Comparison of ENCODE assay signal across 29 cellular contexts in genomic region chr17:66776999-66777688, GRCh38. TPM values are rescaled to one million over a fixed set of nuclear protein-coding genes. Genes with fewer than 3 reads are reported as not detected.
DNase-seq lines count a peak whose midpoint lies in the region; ATAC-seq, FAIRE-seq and TF ChIP-seq lines count a peak whose summit lies in the region.
"Had no signal": no experiment of that assay in that cellular context is flagged by ENCODE, and none has a peak within 500 bp of the region (broad histone marks: within the 10 kb centered on the region; RNA-seq: fewer than 3 reads in every experiment).

No MANE protein-coding gene starts in this region.

- no peak for FAIRE-seq in HepG2 (lab: Jason Lieb, UNC)
- FAIRE-seq: bronchial epithelial cell, endothelial cell of umbilical vein, H54 had no signal

- peaks cover 4% of the 10 kb centered on the region for H3K36me3 Mint-ChIP-seq in brain
- H3K36me3 Mint-ChIP-seq in CD14-positive monocyte: peaks cover 39 to 57% of the 10 kb centered on the region in 2 donors
- H3K36me3 Mint-ChIP-seq: stimulated activated naive B cell treated with anti-CD40 and anti-IgM and Interleukin-4, amounts not matched to agents 10 μg/mL and 1 μg/mL and 100 μg/mL, for 72 hours had no signal

- CTCF ChIA-PET in HepG2 (lab: Yijun Ruan, JAX; ENCODE audit: low intra/inter-chr PET ratio, low total read pairs): no interaction called here

- BruUV-seq in HepG2 (replicated peaks; lab: Mats Ljungman, UMichigan): no TSS peak

- ATAC-seq in HepG2 (peak; percentile 69), right lobe of liver (no peak), upper lobe of left lung (ENCODE audit: low FRiP score in 2 of 2) (no peak)
- ATAC-seq: activated CD8-positive, alpha-beta T cell treated with anti-CD3 and anti-CD28 coated beads for 36 hours; stimulated activated naive B cell treated with anti-CD40 and anti-IgM and Interleukin-4, amounts not matched to agents 10 μg/mL and 1 μg/mL and 100 μg/mL, for 72 hours had no signal

- peak overlapping the region in 4 of 5 experiments; percentile 19 to 66 (median 42) for H3K4me3 Mint-ChIP-seq in brain
- H3K4me3 Mint-ChIP-seq in CD14-positive monocyte: no peak overlapping the region
- H3K4me3 Mint-ChIP-seq: activated CD8-positive, alpha-beta T cell treated with anti-CD3 and anti-CD28 coated beads for 36 hours; dendritic cell treated with granulocyte-macrophage colony-stimulating factor and Interleukin-4, amounts not matched to agents 40 ng/mL and 50 ng/mL, for 4 days; stimulated activated naive B cell treated with anti-CD40 and anti-IgM and Interleukin-4, amounts not matched to agents 10 μg/mL and 1 μg/mL and 100 μg/mL, for 72 hours had no signal

- H3K27ac ChIP-seq in HepG2 (ENCODE audit: extremely low read length, insufficient read depth, low read length) (peak overlapping the region; percentile 0), right lobe of liver (no peak overlapping the region), upper lobe of left lung (peak overlapping the region in 3 of 4 donors; percentile 42 to 71 (median 49))
- H3K27ac ChIP-seq: 22Rv1, adrenal gland, left ventricle myocardium inferior, neutrophil, skin epidermis, tibial artery had no signal

- no peak for TF ChIP-seq RAD21 in HepG2 (CRISPR knock-in tag; IDR thresholded peaks at IDR 0.05)

- WGBS in HepG2 (ENCODE audit: low lambda C conversion rate): 56% methylated on average over 9 of the region's 9 CpGs
- 77% methylated on average over 4 of the region's 9 CpGs for WGBS in right lobe of liver (ENCODE audit: insufficient coverage, low coverage, low lambda C conversion rate, missing lambda C conversion rate)
- WGBS in upper lobe of left lung, 2 donors: 62% methylated on average over 9 of the region's 9 CpGs

- H3K27me3 Mint-ChIP-seq in brain (no peaks in the 10 kb centered on the region), CD14-positive monocyte (ENCODE audit: low read depth in 3 of 3) (peaks cover 0 to 5% (median 3%) of the 10 kb centered on the region in 3 donors)
- H3K27me3 Mint-ChIP-seq: activated CD8-positive, alpha-beta T cell treated with anti-CD3 and anti-CD28 coated beads for 36 hours; dendritic cell treated with granulocyte-macrophage colony-stimulating factor and Interleukin-4, amounts not matched to agents 40 ng/mL and 50 ng/mL, for 4 days had no signal

- H3K36me3 ChIP-seq in HepG2 (replicated peaks in 1 of 2; ENCODE audit: control insufficient read depth in 1 of 2, insufficient read depth in 2 of 2, low read length in 2 of 2) (peaks cover 5 to 33% of the 10 kb centered on the region in 2 experiments), right lobe of liver (peaks cover 0 to 14% (median 0%) of the 10 kb centered on the region in 4 donors), upper lobe of left lung (no peaks in the 10 kb centered on the region)
- H3K36me3 ChIP-seq: neutrophil had no signal

- peak overlapping the region; percentile 33; the same call in 1 of the 2 replicates for H3K4me2 ChIP-seq in HepG2 (ENCODE audit: low read depth, low read length)

- no peaks in the 10 kb centered on the region for H4K20me1 ChIP-seq in HepG2 (ENCODE audit: insufficient read depth, low read length)

- no peaks in the 10 kb centered on the region; a peak in 1 of 5 replicates for H3K27me3 ChIP-seq in HepG2 (ENCODE audit: control insufficient read depth in 1 of 2, insufficient read depth in 2 of 2, low read length in 2 of 2)
- no peaks in the 10 kb centered on the region for H3K27me3 ChIP-seq in right lobe of liver
- no peaks in the 10 kb centered on the region for H3K27me3 ChIP-seq in upper lobe of left lung
- H3K27me3 ChIP-seq: adrenal gland, neutrophil, tibial artery had no signal

- H3K4me3 ChIP-seq in HepG2 (replicated peaks in 1 of 3; ENCODE audit: insufficient read depth in 1 of 3, low read depth in 2 of 3, low read length in 3 of 3) (no peak overlapping the region), right lobe of liver (no peak overlapping the region), upper lobe of left lung (no peak overlapping the region)
- H3K4me3 ChIP-seq: adrenal gland, left ventricle myocardium inferior, skin epidermis, tibial artery had no signal

- DNase-seq in HepG2 (ENCODE audit: low spot score) (peak; percentile 71), right lobe of liver (no peak), left kidney (ENCODE audit: low read depth, low spot score) (peak; percentile 23), upper lobe of left lung (no peak), GM10266 (ENCODE audit: extremely low spot score) (no peak), CD14-positive monocyte (ENCODE audit: low spot score) (no peak)
- no peak for DNase-seq in activated T-cell treated with anti-CD3 and anti-CD28 coated beads, Interleukin-2, amount 50 U/mL, for 48 hours
- DNase-seq: activated CD8-positive, alpha-beta T cell treated with anti-CD3 and anti-CD28 coated beads for 36 hours; activated gamma-delta T cell treated with Interleukin-2 at 50 U/mL for 16 hours; activated T-cell treated with anti-CD3 and anti-CD28 coated beads for 4 hours; adrenal gland; AML-193; left ventricle myocardium inferior; NCI-H1694 treated with DMSO at 0.1 percent for 48 hours; stimulated activated CD4-positive, alpha-beta T cell treated with anti-CD3 and anti-CD28 coated beads, Interleukin-2, amount 100 ng/mL, for 24 hours; stimulated activated naive B cell treated with anti-CD40 and anti-IgM and Interleukin-4, amounts not matched to agents 10 μg/mL and 1 μg/mL and 100 μg/mL, for 72 hours; T1000; tibial artery had no signal

- H3K9me3 ChIP-seq in HepG2 (ENCODE audit: low read length): no peaks in the 10 kb centered on the region
- no peaks in the 10 kb centered on the region for H3K9me3 ChIP-seq in right lobe of liver
- no peaks in the 10 kb centered on the region for H3K9me3 ChIP-seq in upper lobe of left lung
- H3K9me3 ChIP-seq: adrenal gland, left ventricle myocardium inferior, neutrophil, tibial artery had no signal

- H2AFZ ChIP-seq in HepG2 (ENCODE audit: low read length): no peak overlapping the region

- TF ChIP-seq EP300 in HepG2 (IDR thresholded peaks at IDR 0.05; ENCODE audit: low read depth in 2 of 2, low read length in 2 of 2): peak in 1 of 2 experiments; percentile 68; a peak in 1 of 4 replicates
- peak; percentile 62; the same call in 1 of the 2 replicates for TF ChIP-seq EP300 in HepG2 (CRISPR knock-in tag; IDR thresholded peaks at IDR 0.05; ENCODE audit: borderline replicate concordance)
- no peak for TF ChIP-seq EP300 in upper lobe of left lung (IDR thresholded peaks at IDR 0.05)

- H3K4me1 ChIP-seq in HepG2 (ENCODE audit: insufficient read depth, low read length): peaks cover 21% of the 10 kb centered on the region
- no peaks in the 10 kb centered on the region for H3K4me1 ChIP-seq in right lobe of liver
- H3K4me1 ChIP-seq in upper lobe of left lung: peaks cover 0 to 12% (median 5%) of the 10 kb centered on the region in 4 donors
- H3K4me1 ChIP-seq: adrenal gland, left ventricle myocardium inferior, tibial artery had no signal

- no peaks in the 10 kb centered on the region for H3K79me2 ChIP-seq in HepG2 (ENCODE audit: insufficient read depth, low read length)

- H3K4me1 Mint-ChIP-seq in brain (peaks cover 59% of the 10 kb centered on the region), CD14-positive monocyte (no peaks in the 10 kb centered on the region)

- no peak overlapping the region for H3K9ac ChIP-seq in HepG2 (ENCODE audit: insufficient read depth, low read depth, low read length)

- POLR2A ChIA-PET in HepG2 (lab: Yijun Ruan, JAX): no interaction called here

- intact Hi-C loops in HepG2 (cut with micrococcal nuclease; ENCODE audit: unreplicated experiment): no loop called here
- intact Hi-C loops in right lobe of liver (cut with DNase I): no loop called here
- intact Hi-C loops in CD14-positive monocyte (cut with micrococcal nuclease): no loop called here

- H3K9me3 Mint-ChIP-seq in brain (no peaks in the 10 kb centered on the region), CD14-positive monocyte (peaks cover 0 to 2% (median 0%) of the 10 kb centered on the region in 7 donors)
- H3K9me3 Mint-ChIP-seq: activated CD8-positive, alpha-beta T cell treated with anti-CD3 and anti-CD28 coated beads for 36 hours; dendritic cell treated with granulocyte-macrophage colony-stimulating factor and Interleukin-4, amounts not matched to agents 40 ng/mL and 50 ng/mL, for 4 days; stimulated activated naive B cell treated with anti-CD40 and anti-IgM and Interleukin-4, amounts not matched to agents 10 μg/mL and 1 μg/mL and 100 μg/mL, for 72 hours had no signal

- TF ChIP-seq CTCF in HepG2 (CRISPR knock-in tag; IDR thresholded peaks at IDR 0.05) (peak; percentile 27; the same call in 1 of the 2 replicates), right lobe of liver (IDR thresholded peaks at IDR 0.05) (no peak), brain (conservative IDR thresholded peaks at IDR 0.05) (no peak), upper lobe of left lung (IDR thresholded peaks at IDR 0.05) (no peak), GM10266 (IDR thresholded peaks at IDR 0.05; ENCODE audit: control insufficient read depth, insufficient read depth, low read depth, missing control alignments) (no peak), CD14-positive monocyte (IDR thresholded peaks at IDR 0.05) (no peak)

- H3K27ac Mint-ChIP-seq in brain (peak overlapping the region; percentile 58 to 94 (median 75)), CD14-positive monocyte (no peak overlapping the region)
- H3K27ac Mint-ChIP-seq: activated CD8-positive, alpha-beta T cell treated with anti-CD3 and anti-CD28 coated beads for 36 hours; dendritic cell treated with granulocyte-macrophage colony-stimulating factor and Interleukin-4, amounts not matched to agents 40 ng/mL and 50 ng/mL, for 4 days; stimulated activated naive B cell treated with anti-CD40 and anti-IgM and Interleukin-4, amounts not matched to agents 10 μg/mL and 1 μg/mL and 100 μg/mL, for 72 hours had no signal

- TF ChIP-seq POLR2A in HepG2 (IDR thresholded peaks at IDR 0.05; ENCODE audit: insufficient read depth in 1 of 2, low read depth in 2 of 2, low read length in 2 of 2) (no peak), right lobe of liver (IDR thresholded peaks at IDR 0.05) (no peak), upper lobe of left lung (IDR thresholded peaks at IDR 0.05) (no peak)

- in situ Hi-C loops in HepG2 (cut with HindIII; ENCODE audit: extremely low pct_ligation_motif_present, low pct_unique_long_range_greater_than_20kb): no loop called here

RNA-seq across cellular contexts. Expression of gene CACNG5, which starts 57.8 kb away (rescaled TPM):
- total RNA-seq in HepG2 (2016; rRNA removed; fragmentation: Illumina TruSeq; extraction: Trizol): not detected in 2 replicates
- total RNA-seq in HepG2 (2016; cell fraction: cytosol; rRNA removed; fragmentation: Illumina TruSeq; extraction: Trizol; ENCODE audit: low read depth): not detected in 2 replicates
- total RNA-seq in HepG2 (2016; cell fraction: insoluble cytoplasmic fraction; rRNA removed; fragmentation: Illumina TruSeq; extraction: Trizol): not detected in 2 replicates
- not detected in 2 replicates for total RNA-seq in HepG2 (2016; cell fraction: membrane; rRNA removed; fragmentation: Illumina TruSeq; extraction: Trizol)
- total RNA-seq in HepG2 (2016; cell fraction: nucleus; rRNA removed; fragmentation: Illumina TruSeq; extraction: Trizol): not detected in 2 replicates
- polyA plus RNA-seq in HepG2 (2011; rRNA removed): not detected in 2 replicates
- polyA plus RNA-seq in HepG2 (2011; cell fraction: cytosol; rRNA removed): not detected in 2 replicates
- polyA plus RNA-seq in HepG2 (2011; cell fraction: nucleus; rRNA removed): not detected in 2 replicates
- not detected in 2 replicates for polyA plus RNA-seq in HepG2 (2012)
- not detected in 2 replicates for polyA plus RNA-seq in HepG2 (2016; cell fraction: cytosol; fragmentation: Illumina TruSeq; extraction: Trizol; ENCODE audit: low read depth)
- polyA plus RNA-seq in HepG2 (2016; cell fraction: insoluble cytoplasmic fraction; fragmentation: Illumina TruSeq; extraction: Trizol; ENCODE audit: low read depth): not detected in 2 replicates
- polyA plus RNA-seq in HepG2 (2016; cell fraction: membrane; fragmentation: Illumina TruSeq; extraction: Trizol; ENCODE audit: low read depth): not detected in 2 replicates
- polyA plus RNA-seq in HepG2 (2016; cell fraction: nucleus; fragmentation: Illumina TruSeq; extraction: Trizol; ENCODE audit: insufficient read depth, low read depth): not detected in 2 replicates
- not detected in 2 replicates for polyA minus RNA-seq in HepG2 (2011; rRNA and poly(A)+ RNA removed; ENCODE audit: low replicate concordance)
- polyA minus RNA-seq in HepG2 (2011; cell fraction: cytosol; rRNA and poly(A)+ RNA removed): not detected in 2 replicates
- polyA minus RNA-seq in HepG2 (2011; cell fraction: nucleus; rRNA and poly(A)+ RNA removed): not detected in 2 replicates
- not detected for total RNA-seq in right lobe of liver
- 2.2 TPM for polyA plus RNA-seq in brain (ENCODE audit: insufficient read depth, low read depth, low replicate concordance)
- total RNA-seq in upper lobe of left lung: not detected
- polyA plus RNA-seq in CD14-positive monocyte: not detected
- total RNA-seq: activated CD8-positive, alpha-beta T cell treated with anti-CD3 and anti-CD28 coated beads for 36 hours; adrenal gland; bronchial epithelial cell; Daoy; endothelial cell of umbilical vein; HT1080; left ventricle myocardium inferior; LHCN-M2 had no signal
- polyA plus RNA-seq: adrenal gland, endothelial cell of umbilical vein had no signal

Comparison
In these comparisons a context has a peak if more than half of its experiments do, and no peak if none do; other contexts are left out.
1. DNase-seq: peak in HepG2 (single experiment) and left kidney (single experiment); none in right lobe of liver (0 of 3), upper lobe of left lung (0 of 2), GM10266 (single experiment), CD14-positive monocyte (single experiment) and activated T-cell treated with anti-CD3 and anti-CD28 coated beads, Interleukin-2, amount 50 U/mL, for 48 hours (0 of 2).
2. H3K27ac ChIP-seq: peak in HepG2 (single experiment) and upper lobe of left lung (3 of 4); none in right lobe of liver (0 of 3).
3. H3K27ac Mint-ChIP-seq: peak in brain (5 of 5); none in CD14-positive monocyte (0 of 7).
4. H3K4me3 Mint-ChIP-seq: peak in brain (4 of 5); none in CD14-positive monocyte (0 of 2).